Comparison of ENCODE assay signal across 14 cellular contexts in genomic region chr3:134446800-134447199, GRCh38. TPM values are rescaled to one million over a fixed set of nuclear protein-coding genes. Genes with fewer than 3 reads are reported as not detected.
A peak's percentile ranks its signal among the peaks of the same experiment; 100 is the strongest.
DNase-seq lines count a peak whose midpoint lies in the region; ATAC-seq, FAIRE-seq and TF ChIP-seq lines count a peak whose summit lies in the region.
"Had no signal": no experiment of that assay in that cellular context is flagged by ENCODE, and none has a peak within 500 bp of the region (broad histone marks: within the 10 kb centered on the region; RNA-seq: fewer than 3 reads in every experiment).

No MANE protein-coding gene starts in this region.

- H3K27me3 ChIP-seq in astrocyte (ENCODE audit: insufficient read depth, low read length): no peaks in the 10 kb centered on the region
- H3K27me3 ChIP-seq in thyroid gland: no peaks in the 10 kb centered on the region
- H3K27me3 ChIP-seq: gastroesophageal sphincter had no signal

- 66 to 69% methylated on average over 3 of the region's 3 CpGs for WGBS in thyroid gland, 2 donors

- peak overlapping the region; percentile 64 for H3K27ac Mint-ChIP-seq in astrocyte (ENCODE audit: unreplicated experiment)
- H3K27ac Mint-ChIP-seq in activated CD4-positive, alpha-beta memory T cell treated with anti-CD3 and anti-CD28 coated beads, Interleukin-2, amount 10 ng/mL, durations not matched to agents 7 days and 5 days: no peak overlapping the region
- H3K27ac Mint-ChIP-seq: activated naive CD8-positive, alpha-beta T cell; naive B cell had no signal

- no peak overlapping the region for H3K4me3 Mint-ChIP-seq in astrocyte (ENCODE audit: unreplicated experiment)
- no peak overlapping the region for H3K4me3 Mint-ChIP-seq in activated CD4-positive, alpha-beta memory T cell treated with anti-CD3 and anti-CD28 coated beads, Interleukin-2, amount 10 ng/mL, durations not matched to agents 7 days and 5 days
- H3K4me3 Mint-ChIP-seq: activated naive CD8-positive, alpha-beta T cell; naive B cell had no signal

- peaks cover 4% of the 10 kb centered on the region for H3K9me3 Mint-ChIP-seq in astrocyte (ENCODE audit: unreplicated experiment)
- H3K9me3 Mint-ChIP-seq in activated CD4-positive, alpha-beta memory T cell treated with anti-CD3 and anti-CD28 coated beads, Interleukin-2, amount 10 ng/mL, durations not matched to agents 7 days and 5 days: no peaks in the 10 kb centered on the region

- peaks cover 23% of the 10 kb centered on the region for H3K4me1 Mint-ChIP-seq in astrocyte (ENCODE audit: low read depth, unreplicated experiment)
- H3K4me1 Mint-ChIP-seq in activated CD4-positive, alpha-beta memory T cell treated with anti-CD3 and anti-CD28 coated beads, Interleukin-2, amount 10 ng/mL, durations not matched to agents 7 days and 5 days: no peaks in the 10 kb centered on the region
- H3K4me1 Mint-ChIP-seq: naive B cell had no signal

- H3K36me3 Mint-ChIP-seq in astrocyte (ENCODE audit: low read depth, unreplicated experiment): peaks cover 2% of the 10 kb centered on the region
- no peaks in the 10 kb centered on the region for H3K36me3 Mint-ChIP-seq in activated CD4-positive, alpha-beta memory T cell treated with anti-CD3 and anti-CD28 coated beads, Interleukin-2, amount 10 ng/mL, durations not matched to agents 7 days and 5 days (ENCODE audit: low read depth)
- H3K36me3 Mint-ChIP-seq: activated naive CD8-positive, alpha-beta T cell had no signal

- no peaks in the 10 kb centered on the region for H3K4me1 ChIP-seq in HEK293 (ENCODE audit: control insufficient read depth, insufficient read depth, low read length)
- H3K4me1 ChIP-seq in astrocyte (ENCODE audit: insufficient read depth, low read length): peaks cover 19% of the 10 kb centered on the region
- H3K4me1 ChIP-seq in thyroid gland: peaks cover 11 to 31% of the 10 kb centered on the region in 2 donors

- H3K9me3 ChIP-seq in HEK293 (ENCODE audit: control insufficient read depth, insufficient read depth, low read depth, low read length): no peaks in the 10 kb centered on the region
- H3K9me3 ChIP-seq in astrocyte (ENCODE audit: insufficient read depth, low read depth, low read length): no peaks in the 10 kb centered on the region
- no peaks in the 10 kb centered on the region for H3K9me3 ChIP-seq in thyroid gland

- H3K4me3 ChIP-seq in HEK293 (ENCODE audit: low read depth, low read length): no peak overlapping the region
- no peak overlapping the region for H3K4me3 ChIP-seq in astrocyte (ENCODE audit: insufficient read depth, low read depth, low read length)
- H3K4me3 ChIP-seq in thyroid gland (replicated peaks in 1 of 3): no peak overlapping the region
- H3K4me3 ChIP-seq: gastroesophageal sphincter had no signal

- POLR2A ChIA-PET in HEK293 (lab: Yijun Ruan, JAX): no interaction called here
- POLR2A ChIA-PET in activated CD4-positive, alpha-beta memory T cell treated with anti-CD3 and anti-CD28 coated beads, Interleukin-2, amount 10 ng/mL, durations not matched to agents 7 days and 5 days (lab: Charles Lee): no interaction called here

- TF ChIP-seq CTCF in HEK293 (tag by site-specific recombination; IDR thresholded peaks at IDR 0.05) (no peak), astrocyte (IDR thresholded peaks at IDR 0.05; ENCODE audit: insufficient read depth, low read depth, low read length) (no peak), thyroid gland (IDR thresholded peaks at IDR 0.05) (no peak)

- ATAC-seq in left ventricle myocardium superior: peak; percentile 30
- no peak for ATAC-seq in GM18873 (IDR thresholded peaks at IDR 0.05; ENCODE audit: low FRiP score, unreplicated experiment)
- ATAC-seq: gastroesophageal sphincter had no signal

- DNase-seq in astrocyte (ENCODE audit: low read depth) (peak; percentile 76), left ventricle myocardium superior (no peak), thyroid gland (no peak), inferior parietal cortex (ENCODE audit: extremely low spot score) (no peak)
- no peak for DNase-seq in activated CD4-positive, alpha-beta memory T cell treated with anti-CD3 and anti-CD28 coated beads, Interleukin-2, amount 10 ng/mL, durations not matched to agents 7 days and 5 days
- DNase-seq: cortex of kidney, naive B cell, NCI-H2029 treated with DMSO at 0.1 percent for 48 hours, retina had no signal

- no peak overlapping the region for H3K9ac ChIP-seq in astrocyte (ENCODE audit: low read length)

- H3K27ac ChIP-seq in HEK293 (ENCODE audit: extremely low read depth, low read depth, low read length): no peak overlapping the region
- no peak overlapping the region for H3K27ac ChIP-seq in astrocyte (ENCODE audit: low read depth, low read length)
- peak overlapping the region in 2 of 3 donors; percentile 36 to 61 for H3K27ac ChIP-seq in thyroid gland

- FAIRE-seq in astrocyte (lab: Jason Lieb, UNC): no peak
- FAIRE-seq: D721Med had no signal

- no peak overlapping the region for H2AFZ ChIP-seq in astrocyte (ENCODE audit: low read depth, low read length)

- H3K79me2 ChIP-seq in astrocyte (ENCODE audit: insufficient read depth, low read length): no peaks in the 10 kb centered on the region

- H3K27me3 Mint-ChIP-seq in astrocyte (ENCODE audit: low read depth, unreplicated experiment): no peaks in the 10 kb centered on the region
- H3K27me3 Mint-ChIP-seq in activated CD4-positive, alpha-beta memory T cell treated with anti-CD3 and anti-CD28 coated beads, Interleukin-2, amount 10 ng/mL, durations not matched to agents 7 days and 5 days: peaks cover 8% of the 10 kb centered on the region

- no peaks in the 10 kb centered on the region for H4K20me1 ChIP-seq in astrocyte (ENCODE audit: insufficient read depth, low read length)

- peak overlapping the region; percentile 29 for H3K4me2 ChIP-seq in astrocyte (ENCODE audit: low read length)

- TF ChIP-seq POLR2A in thyroid gland (IDR thresholded peaks at IDR 0.05): no peak

- intact Hi-C loops in left ventricle myocardium superior (cut with micrococcal nuclease) (no loop called here), thyroid gland (cut with DNase I) (no loop called here)

- H3K36me3 ChIP-seq in HEK293 (ENCODE audit: control insufficient read depth in 2 of 2, insufficient read depth in 1 of 2, low read length in 2 of 2) (no peaks in the 10 kb centered on the region), astrocyte (ENCODE audit: insufficient read depth, low read length) (no peaks in the 10 kb centered on the region), thyroid gland (no peaks in the 10 kb centered on the region)
- H3K36me3 ChIP-seq: gastroesophageal sphincter had no signal

- CTCF ChIA-PET in HEK293 (lab: Yijun Ruan, JAX): interaction anchor here (0.6 to 2.7 kb wide), 8 partner anchors 17 to 537 kb away, joined by 3 to 11 read pairs (median 5); no protein-coding TSS in a partner anchor
- CTCF ChIA-PET in activated CD4-positive, alpha-beta memory T cell treated with anti-CD3 and anti-CD28 coated beads, Interleukin-2, amount 10 ng/mL, durations not matched to agents 7 days and 5 days (lab: Charles Lee): no interaction called here

TF ChIP-seq in HEK293, 187 proteins besides CTCF, POLR2A, EP300 and RAD21:
- TF ChIP-seq ZNF639 (tag by site-specific recombination; IDR thresholded peaks at IDR 0.05) (no peak), EGR2 (tag by site-specific recombination; IDR thresholded peaks at IDR 0.05; ENCODE audit: low read depth) (peak; percentile 61; the same call in 1 of the 2 replicates)

RNA-seq across cellular contexts. Expression of gene ANAPC13, which starts 39.0 kb away (rescaled TPM):
- total RNA-seq in astrocyte (52.5 and 61.0 TPM in 2 replicates), left ventricle myocardium superior (75.6 TPM), thyroid gland (100 to 1,000 TPM in 2 of 4 donors, 10 to 100 TPM in 2; 60.1 to 112 (median 93.5) TPM)
- 10 to 100 TPM; 27.3 to 27.4 TPM for total RNA-seq in activated CD4-positive, alpha-beta memory T cell treated with anti-CD3 and anti-CD28 coated beads, Interleukin-2, amount 10 ng/mL, durations not matched to agents 7 days and 5 days

RNA-seq across cellular contexts. Expression of gene CEP63, which starts 39.1 kb away (rescaled TPM):
- total RNA-seq in astrocyte (20.2 and 21.3 TPM in 2 replicates), left ventricle myocardium superior (35.1 TPM), thyroid gland (10 to 100 TPM; 21.3 to 26.5 (median 24.3) TPM)
- 10 to 100 TPM; 22.4 to 24.2 TPM for total RNA-seq in activated CD4-positive, alpha-beta memory T cell treated with anti-CD3 and anti-CD28 coated beads, Interleukin-2, amount 10 ng/mL, durations not matched to agents 7 days and 5 days

Comparison
In these comparisons a context has a peak if more than half of its experiments do, and no peak if none do; other contexts are left out.
1. H3K27ac ChIP-seq: peak in thyroid gland (2 of 3); none in HEK293 (single experiment) and astrocyte (single experiment).